Comparison of ENCODE assay signal across 12 cellular contexts in the genomic region with DNA sequence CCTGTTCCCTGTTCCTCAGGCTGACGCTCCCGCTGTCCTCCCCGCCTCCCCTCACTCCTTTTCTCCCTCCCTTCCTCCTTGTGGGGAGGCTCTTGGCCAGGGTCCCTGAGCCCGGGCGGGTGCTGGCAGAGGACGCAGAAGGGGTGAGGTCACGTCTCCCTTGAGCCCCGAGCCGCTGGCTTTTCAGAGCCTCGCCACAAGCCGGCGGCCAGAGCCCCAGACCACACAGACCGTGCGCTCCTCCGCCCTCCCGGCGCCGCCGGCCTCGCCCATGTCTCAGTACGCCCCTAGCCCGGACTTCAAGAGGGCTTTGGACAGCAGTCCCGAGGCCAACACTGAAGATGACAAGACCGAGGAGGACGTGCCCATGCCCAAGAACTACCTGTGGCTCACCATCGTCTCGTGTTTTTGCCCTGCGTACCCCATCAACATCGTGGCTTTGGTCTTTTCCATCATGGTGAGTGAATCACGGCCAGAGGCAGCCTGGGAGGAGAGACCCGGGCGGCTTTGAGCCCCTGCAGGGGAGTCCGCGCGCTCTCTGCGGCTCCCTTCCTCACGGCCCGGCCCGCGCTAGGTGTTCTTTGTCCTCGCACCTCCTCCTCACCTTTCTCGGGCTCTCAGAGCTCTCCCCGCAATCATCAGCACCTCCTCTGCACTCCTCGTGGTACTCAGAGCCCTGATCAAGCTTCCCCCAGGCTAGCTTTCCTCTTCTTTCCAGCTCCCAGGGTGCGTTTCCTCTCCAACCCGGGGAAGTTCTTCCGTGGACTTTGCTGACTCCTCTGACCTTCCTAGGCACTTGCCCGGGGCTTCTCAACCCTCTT. TPM values are rescaled to one million over a fixed set of nuclear protein-coding genes. Genes with fewer than 3 reads are reported as not detected.
DNase-seq lines count a peak whose midpoint lies in the region; ATAC-seq and TF ChIP-seq lines count a peak whose summit lies in the region.
"Had no signal": no experiment of that assay in that cellular context is flagged by ENCODE, and none has a peak within 500 bp of the region (broad histone marks: within the 10 kb centered on the region; RNA-seq: fewer than 3 reads in every experiment).

Gene TMEM233 (plus strand): TSS at position 197 of the 821 bp plus-strand sequence. CDS start 75 bp downstream, at position 272.

- ATAC-seq in right cardiac atrium = peak; percentile 78
- no peak for ATAC-seq in GM18870 (IDR thresholded peaks at IDR 0.05; ENCODE audit: unreplicated experiment)

- H3K9me2 ChIP-seq in SK-N-SH (no peaks in the 10 kb centered on the region), GM23248 (ENCODE audit: insufficient read depth) (no peaks in the 10 kb centered on the region)

- CTCF ChIA-PET in SK-N-SH (lab: Yijun Ruan, JAX) = interaction anchor here (1.4 kb wide), 1 partner anchor 16 kb away, joined by 3 read pairs; no protein-coding TSS in a partner anchor

- intact Hi-C loops in right cardiac atrium (cut with DNase I) = no loop called here
- intact Hi-C loops in posterior vena cava (cut with DNase I) = no loop called here

- H4K20me1 ChIP-seq in SK-N-SH (ENCODE audit: insufficient read depth) = no peaks in the 10 kb centered on the region
- H4K20me1 ChIP-seq in GM23248 (ENCODE audit: insufficient read depth) = no peaks in the 10 kb centered on the region

- H3K4me1 ChIP-seq in SK-N-SH (ENCODE audit: control insufficient read depth in 1 of 2, insufficient read depth in 2 of 2, low read depth in 1 of 2, low read length in 1 of 2) (peaks cover 6 to 33% of the 10 kb centered on the region in 2 experiments; a peak in 2 of 4 replicates), right cardiac atrium (ENCODE audit: control insufficient read depth, insufficient read depth, low read length) (peaks cover 4% of the 10 kb centered on the region), GM23248 (ENCODE audit: insufficient read depth) (no peaks in the 10 kb centered on the region)

- in situ Hi-C loops in GM23248 (cut with MboI) = no loop called here

- no peak for TF ChIP-seq CTCF in SK-N-SH (IDR thresholded peaks at IDR 0.05)

- H3K9ac ChIP-seq in SK-N-SH = peak within 1 kb of the TSS; percentile 54
- no peak within 1 kb of the TSS for H3K9ac ChIP-seq in GM23248

- no peaks in the 10 kb centered on the region for H3K79me2 ChIP-seq in SK-N-SH (ENCODE audit: insufficient read depth)
- no peaks in the 10 kb centered on the region for H3K79me2 ChIP-seq in GM23248 (ENCODE audit: insufficient read depth)

- H3K27me3 ChIP-seq in SK-N-SH (ENCODE audit: insufficient read depth) (no peaks in the 10 kb centered on the region), right cardiac atrium (ENCODE audit: control insufficient read depth, insufficient read depth) (no peaks in the 10 kb centered on the region), GM23248 (replicated peaks; ENCODE audit: insufficient read depth) (peaks cover 12% of the 10 kb centered on the region)

- 13% methylated on average over 25 of the region's 48 CpGs for WGBS in SK-N-SH (ENCODE audit: low lambda C conversion rate)
- WGBS in right cardiac atrium = under 1% methylated on average over 48 of the region's 48 CpGs
- 1 to 4% methylated on average over 46 to 48 of the region's 48 CpGs for WGBS in GM23248 (ENCODE audit: low coverage in 1 of 2, low lambda C conversion rate in 2 of 2, missing lambda C conversion rate in 2 of 2), 2 experiments

- H3K4me3 ChIP-seq in SK-N-SH (ENCODE audit: low read depth in 2 of 2, low read length in 1 of 2) = peak within 1 kb of the TSS; percentile 46 to 70
- peak within 1 kb of the TSS; percentile 66 for H3K4me3 ChIP-seq in right cardiac atrium (ENCODE audit: low read length)
- no peak within 1 kb of the TSS for H3K4me3 ChIP-seq in GM23248

- TF ChIP-seq RAD21 in SK-N-SH (IDR thresholded peaks at IDR 0.05; ENCODE audit: low read length) = no peak

- H3K4me2 ChIP-seq in SK-N-SH (peak within 1 kb of the TSS; percentile 89), GM23248 (ENCODE audit: unreplicated experiment) (no peak within 1 kb of the TSS)

- H3K9me3 ChIP-seq in SK-N-SH (no peaks in the 10 kb centered on the region), right cardiac atrium (ENCODE audit: control insufficient read depth, low read length) (no peaks in the 10 kb centered on the region), GM23248 (ENCODE audit: low read depth) (no peaks in the 10 kb centered on the region)

- 0 out of 2 replicates have a peak within 1 kb of the TSS, but pooled peaks have one; percentile 45 for H2AFZ ChIP-seq in SK-N-SH (ENCODE audit: low read depth)
- H2AFZ ChIP-seq in GM23248 = no peak within 1 kb of the TSS

- H3F3A ChIP-seq in SK-N-SH (replicated peaks; ENCODE audit: insufficient read depth) (peaks cover 14% of the 10 kb centered on the region), GM23248 (ENCODE audit: insufficient read depth) (no peaks in the 10 kb centered on the region)

- TF ChIP-seq EP300 in SK-N-SH (IDR thresholded peaks at IDR 0.05; ENCODE audit: borderline replicate concordance in 1 of 2, low read depth in 1 of 2, low read length in 1 of 2) = no peak

- H3K36me3 ChIP-seq in SK-N-SH (replicated peaks in 1 of 2; ENCODE audit: control insufficient read depth in 1 of 2, insufficient read depth in 2 of 2, low read length in 1 of 2) (no peaks in the 10 kb centered on the region), GM23248 (ENCODE audit: low read depth) (no peaks in the 10 kb centered on the region)

- DNase-seq in Daoy (ENCODE audit: low read depth) = peak; percentile 62
- peak; percentile 67 for DNase-seq in SK-N-SH
- peak; percentile 74 to 86 (median 83) for DNase-seq in right cardiac atrium
- peak; percentile 84 for DNase-seq in posterior vena cava (ENCODE audit: low spot score)
- no peak for DNase-seq in GM23248
- DNase-seq in activated CD8-positive, alpha-beta memory T cell treated with anti-CD3 and anti-CD28 coated beads, Interleukin-2, amount 50 U/mL, for 48 hours = no peak
- no peak for DNase-seq in HuH-7.5 (ENCODE audit: low spot score)
- DNase-seq: activated CD4-positive, alpha-beta memory T cell treated with anti-CD3 and anti-CD28 coated beads for 36 hours; COR-L47; cortex of kidney; NCI-H1048 had no signal

- POLR2A ChIA-PET in SK-N-SH (lab: Yijun Ruan, JAX) = no interaction called here

- H3K27ac ChIP-seq in SK-N-SH (ENCODE audit: low read depth in 2 of 2, low read length in 1 of 2) = peak within 1 kb of the TSS in 1 of 2 experiments; percentile 31; a peak in 1 of 4 replicates
- H3K27ac ChIP-seq in right cardiac atrium (ENCODE audit: low read length) = no peak within 1 kb of the TSS
- no peak within 1 kb of the TSS for H3K27ac ChIP-seq in GM23248

TF ChIP-seq in SK-N-SH, 30 proteins besides CTCF, POLR2A, EP300 and RAD21:
- TF ChIP-seq GATA2 (CRISPR knock-in tag; IDR thresholded peaks at IDR 0.05) = no peak
- TF ChIP-seq MAX (IDR thresholded peaks at IDR 0.05; ENCODE audit: low read depth) = peak; percentile 31; the same call in 1 of the 2 replicates
- no peak for TF ChIP-seq FOSL2 (IDR thresholded peaks at IDR 0.05; ENCODE audit: borderline replicate concordance, low read depth)
- TF ChIP-seq NFIC (IDR thresholded peaks at IDR 0.05; ENCODE audit: borderline replicate concordance) = peak; percentile 47
- no peak for TF ChIP-seq MXI1 (IDR thresholded peaks at IDR 0.05; ENCODE audit: low read depth, low read length)
- TF ChIP-seq, protein P1, sequence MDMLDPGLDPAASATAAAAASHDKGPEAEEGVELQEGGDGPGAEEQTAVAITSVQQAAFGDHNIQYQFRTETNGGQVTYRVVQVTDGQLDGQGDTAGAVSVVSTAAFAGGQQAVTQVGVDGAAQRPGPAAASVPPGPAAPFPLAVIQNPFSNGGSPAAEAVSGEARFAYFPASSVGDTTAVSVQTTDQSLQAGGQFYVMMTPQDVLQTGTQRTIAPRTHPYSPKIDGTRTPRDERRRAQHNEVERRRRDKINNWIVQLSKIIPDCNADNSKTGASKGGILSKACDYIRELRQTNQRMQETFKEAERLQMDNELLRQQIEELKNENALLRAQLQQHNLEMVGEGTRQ (IDR thresholded peaks at IDR 0.05; ENCODE audit: borderline replicate concordance, low read depth, low read length) = no peak
- TF ChIP-seq, protein P2, sequence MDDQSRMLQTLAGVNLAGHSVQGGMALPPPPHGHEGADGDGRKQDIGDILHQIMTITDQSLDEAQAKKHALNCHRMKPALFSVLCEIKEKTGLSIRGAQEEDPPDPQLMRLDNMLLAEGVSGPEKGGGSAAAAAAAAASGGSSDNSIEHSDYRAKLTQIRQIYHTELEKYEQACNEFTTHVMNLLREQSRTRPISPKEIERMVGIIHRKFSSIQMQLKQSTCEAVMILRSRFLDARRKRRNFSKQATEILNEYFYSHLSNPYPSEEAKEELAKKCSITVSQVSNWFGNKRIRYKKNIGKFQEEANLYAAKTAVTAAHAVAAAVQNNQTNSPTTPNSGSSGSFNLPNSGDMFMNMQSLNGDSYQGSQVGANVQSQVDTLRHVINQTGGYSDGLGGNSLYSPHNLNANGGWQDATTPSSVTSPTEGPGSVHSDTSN (IDR thresholded peaks at IDR 0.05) = no peak
- TF ChIP-seq TCF12 (IDR thresholded peaks at IDR 0.05) = peak; percentile 21; the same call in 1 of the 2 replicates
- TF ChIP-seq MEF2A (IDR thresholded peaks at IDR 0.05; ENCODE audit: borderline replicate concordance, low read depth) = no peak

RNA-seq across cellular contexts. Expression of gene TMEM233, which starts in this region (rescaled TPM):
- 1.8 and 2.7 TPM in 2 replicates for total RNA-seq in Daoy (2014; rRNA removed; shearing (Covaris generic))
- polyA plus RNA-seq in SK-N-SH (2012; rRNA removed) = 2.3 and 2.6 TPM in 2 replicates
- 4.3 and 4.4 TPM in 2 replicates for polyA plus RNA-seq in SK-N-SH (2012; cell fraction: cytosol; rRNA removed)
- polyA plus RNA-seq in SK-N-SH (2012; cell fraction: nucleus; rRNA removed) = 1.4 and 3.3 TPM in 2 replicates
- total RNA-seq in right cardiac atrium = under 1 TPM; 0.31 to 0.97 (median 0.67) TPM
- 0.52 TPM for polyA plus RNA-seq in right cardiac atrium
- 1 to 10 TPM in 1 of 2 donors, under 1 TPM in 1; 0.90 to 1.2 TPM for total RNA-seq in posterior vena cava
- not detected in 2 replicates for total RNA-seq in GM23248 (2014; rRNA removed; shearing (Covaris generic))
- polyA plus RNA-seq in GM23248 (2016; fragmentation: Nextera tagmentation; extraction: Ambion mirVana) = 0.33 TPM in 1 of 2 replicates, not detected in the other
- total RNA-seq: activated CD4-positive, alpha-beta memory T cell treated with anti-CD3 and anti-CD28 coated beads for 36 hours had no signal

Comparison
In these comparisons a context has a peak if more than half of its experiments do, and no peak if none do; other contexts are left out.
1. Peak in DNase-seq, ATAC-seq and H3K4me3 ChIP-seq in right cardiac atrium; RNA of the gene not detected or under 1 TPM.
2. DNase-seq: peak in Daoy (single experiment), SK-N-SH (single experiment) and posterior vena cava (single experiment); none in GM23248 (single experiment), activated CD8-positive, alpha-beta memory T cell treated with anti-CD3 and anti-CD28 coated beads, Interleukin-2, amount 50 U/mL, for 48 hours (single experiment) and HuH-7.5 (single experiment).